20 cellular contexts compared by ENCODE assay signal in the genomic region with DNA sequence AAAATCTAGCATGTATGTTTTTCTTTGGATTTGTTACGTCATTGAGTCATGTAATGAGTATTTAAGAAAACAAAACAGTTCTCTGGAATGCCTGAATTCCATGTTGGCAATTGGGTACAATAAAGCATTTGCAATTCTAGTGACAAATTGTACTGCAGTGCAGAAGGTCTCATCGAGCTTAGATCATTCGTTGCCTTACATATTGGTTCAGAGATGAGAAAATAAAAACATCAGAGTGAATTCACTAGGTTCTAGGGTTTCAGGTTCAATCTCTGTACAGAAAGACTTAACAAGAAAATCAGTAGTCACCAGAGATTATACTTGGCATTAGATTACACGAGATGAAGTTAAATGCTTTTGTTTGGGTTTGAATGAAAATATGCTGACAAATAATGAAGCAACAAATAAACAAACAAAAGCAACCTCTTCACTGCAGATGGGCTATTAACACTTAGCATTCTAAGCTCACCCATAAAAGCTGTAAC.
DNase-seq lines count a peak whose midpoint lies in the region; ATAC-seq and TF ChIP-seq lines count a peak whose summit lies in the region.
"Had no signal": no experiment of that assay in that cellular context is flagged by ENCODE, and none has a peak within 500 bp of the region (broad histone marks: within the 10 kb centered on the region; RNA-seq: fewer than 3 reads in every experiment).

No MANE protein-coding gene starts in this region.

- H3K27me3 ChIP-seq in GM23338 (ENCODE audit: insufficient read depth) (no peaks in the 10 kb centered on the region), fibroblast of lung (ENCODE audit: control insufficient read depth, insufficient read depth, low read length) (no peaks in the 10 kb centered on the region)
- H3K27me3 ChIP-seq: BE2C had no signal

- no peaks in the 10 kb centered on the region for H3K9me2 ChIP-seq in GM23338 (ENCODE audit: insufficient read depth)

- H3K4me2 ChIP-seq in GM23338, result no peak overlapping the region
- H3K4me2 ChIP-seq in fibroblast of lung (ENCODE audit: extremely low read depth, insufficient read depth, low read length), result no peak overlapping the region

- in situ Hi-C loops in astrocyte of the spinal cord (cut with HindIII; ENCODE audit: low sequenced_read_pairs), result no loop called here

- 0 out of 2 replicates have a peak overlapping the region, but pooled peaks have one; percentile 1 for H3K27ac ChIP-seq in GM23338 (ENCODE audit: low read depth)
- no peak overlapping the region for H3K27ac ChIP-seq in fibroblast of lung (ENCODE audit: insufficient read depth, low read length)
- H3K27ac ChIP-seq: 22Rv1, GM23248 had no signal

- TF ChIP-seq CTCF in GM23338 (conservative IDR thresholded peaks at IDR 0.05; ENCODE audit: low read depth in 2 of 2) (no peak), astrocyte of the spinal cord (IDR thresholded peaks at IDR 0.05; ENCODE audit: low read depth, low read length) (no peak), fibroblast of lung (conservative IDR thresholded peaks at IDR 0.05 in 1 of 2, IDR thresholded peaks at IDR 0.05 in 1 of 2; ENCODE audit: low read depth in 1 of 2, low read length in 2 of 2) (no peak)

- no peaks in the 10 kb centered on the region for H3K9me3 Mint-ChIP-seq in GM23338
- H3K9me3 Mint-ChIP-seq: CD4-positive, alpha-beta T cell; IgD-negative memory B cell had no signal

- H3K4me3 ChIP-seq in GM23338, result no peak overlapping the region
- no peak overlapping the region for H3K4me3 ChIP-seq in astrocyte of the spinal cord (ENCODE audit: low read depth, low read length)
- no peak overlapping the region for H3K4me3 ChIP-seq in fibroblast of lung (replicated peaks in 1 of 4; ENCODE audit: control extremely low read depth in 1 of 4, insufficient read depth in 1 of 4, low read depth in 3 of 4, low read length in 4 of 4)
- H3K4me3 ChIP-seq: GM23248 had no signal

- H3K9ac ChIP-seq in fibroblast of lung (ENCODE audit: insufficient read depth, low read length), result no peak overlapping the region
- H3K9ac ChIP-seq: GM23248 had no signal

- ATAC-seq in GM23338 (no peak), HG03469 (IDR thresholded peaks at IDR 0.05; ENCODE audit: unreplicated experiment) (no peak)

- H3K4me1 ChIP-seq in GM23338 (ENCODE audit: insufficient read depth) (peaks cover 25% of the 10 kb centered on the region), fibroblast of lung (ENCODE audit: control insufficient read depth, extremely low read depth, insufficient read depth, low read length) (no peaks in the 10 kb centered on the region)
- H3K4me1 ChIP-seq: BE2C had no signal

- H3K79me2 ChIP-seq in GM23338 (replicated peaks; ENCODE audit: insufficient read depth) (peaks cover 46% of the 10 kb centered on the region), fibroblast of lung (ENCODE audit: control insufficient read depth, insufficient read depth, low read length) (no peaks in the 10 kb centered on the region)

- H3K9me3 ChIP-seq in fibroblast of lung (ENCODE audit: control insufficient read depth, insufficient read depth, low read depth, low read length), result no peaks in the 10 kb centered on the region
- H3K9me3 ChIP-seq: BE2C had no signal

- peak; percentile 33 for DNase-seq in DMS 273 (lab: John Stamatoyannopoulos, UW; ENCODE audit: unreplicated experiment)
- no peak for DNase-seq in DMS 273 treated with DMSO at 0.1 percent for 48 hours (lab: John Stamatoyannopoulos, UW)
- no peak for DNase-seq in GM23338 (ENCODE audit: low spot score)
- peak; percentile 22 for DNase-seq in astrocyte of the spinal cord (ENCODE audit: low read depth, low spot score)
- DNase-seq in fibroblast of lung (ENCODE audit: low read depth in 2 of 2), result peak; percentile 5 to 70
- DNase-seq in NCI-H526 (lab: John Stamatoyannopoulos, UW), result no peak
- DNase-seq in NCI-H82 treated with DMSO at 0.1 percent for 48 hours (lab: John Stamatoyannopoulos, UW; ENCODE audit: unreplicated experiment), result no peak
- DNase-seq: BE2C; CD4-positive, alpha-beta T cell; DMS79 treated with DMSO at 0.1 percent for 48 hours; GF-D8; GM23248; NCI-H1417; NCI-H2029; NCI-H526 treated with DMSO at 0.1 percent for 48 hours; NK-92 treated with Interleukin-12 subunit alpha and Interleukin-12 subunit beta, amount 100 ng/mL, for 24 hours; SHP77 had no signal

- no peaks in the 10 kb centered on the region for H3K36me3 Mint-ChIP-seq in GM23338 (ENCODE audit: low read depth)
- H3K36me3 Mint-ChIP-seq: IgD-negative memory B cell had no signal

- H3K27me3 Mint-ChIP-seq in GM23338 (ENCODE audit: insufficient read depth, low read depth, poor library complexity), result no peaks in the 10 kb centered on the region
- H3K27me3 Mint-ChIP-seq: IgD-negative memory B cell had no signal

- no peak overlapping the region for H3K4me3 Mint-ChIP-seq in GM23338
- H3K4me3 Mint-ChIP-seq: CD4-positive, alpha-beta T cell; IgD-negative memory B cell had no signal

- no peak overlapping the region for H3K27ac Mint-ChIP-seq in GM23338
- H3K27ac Mint-ChIP-seq: CD4-positive, alpha-beta T cell; IgD-negative memory B cell had no signal

- H2AFZ ChIP-seq in GM23338, result no peak overlapping the region
- no peak overlapping the region for H2AFZ ChIP-seq in fibroblast of lung (ENCODE audit: low read length)
- H2AFZ ChIP-seq: GM23248 had no signal

- H4K20me1 ChIP-seq in GM23338 (replicated peaks; ENCODE audit: insufficient read depth), result no peaks in the 10 kb centered on the region
- no peaks in the 10 kb centered on the region for H4K20me1 ChIP-seq in fibroblast of lung (ENCODE audit: control insufficient read depth, extremely low read depth, insufficient read depth, low read length)

- H3F3A ChIP-seq in GM23338 (replicated peaks; ENCODE audit: low read depth), result no peaks in the 10 kb centered on the region

- no peaks in the 10 kb centered on the region for H3K36me3 ChIP-seq in GM23338 (ENCODE audit: insufficient read depth)
- H3K36me3 ChIP-seq in fibroblast of lung (ENCODE audit: control insufficient read depth, insufficient read depth, low read length), result no peaks in the 10 kb centered on the region
- H3K36me3 ChIP-seq: BE2C had no signal

- peaks cover 26% of the 10 kb centered on the region for H3K4me1 Mint-ChIP-seq in GM23338
- H3K4me1 Mint-ChIP-seq: IgD-negative memory B cell had no signal

TF ChIP-seq in GM23338, 12 proteins besides CTCF, POLR2A, EP300 and RAD21:
- TF ChIP-seq, protein P1, sequence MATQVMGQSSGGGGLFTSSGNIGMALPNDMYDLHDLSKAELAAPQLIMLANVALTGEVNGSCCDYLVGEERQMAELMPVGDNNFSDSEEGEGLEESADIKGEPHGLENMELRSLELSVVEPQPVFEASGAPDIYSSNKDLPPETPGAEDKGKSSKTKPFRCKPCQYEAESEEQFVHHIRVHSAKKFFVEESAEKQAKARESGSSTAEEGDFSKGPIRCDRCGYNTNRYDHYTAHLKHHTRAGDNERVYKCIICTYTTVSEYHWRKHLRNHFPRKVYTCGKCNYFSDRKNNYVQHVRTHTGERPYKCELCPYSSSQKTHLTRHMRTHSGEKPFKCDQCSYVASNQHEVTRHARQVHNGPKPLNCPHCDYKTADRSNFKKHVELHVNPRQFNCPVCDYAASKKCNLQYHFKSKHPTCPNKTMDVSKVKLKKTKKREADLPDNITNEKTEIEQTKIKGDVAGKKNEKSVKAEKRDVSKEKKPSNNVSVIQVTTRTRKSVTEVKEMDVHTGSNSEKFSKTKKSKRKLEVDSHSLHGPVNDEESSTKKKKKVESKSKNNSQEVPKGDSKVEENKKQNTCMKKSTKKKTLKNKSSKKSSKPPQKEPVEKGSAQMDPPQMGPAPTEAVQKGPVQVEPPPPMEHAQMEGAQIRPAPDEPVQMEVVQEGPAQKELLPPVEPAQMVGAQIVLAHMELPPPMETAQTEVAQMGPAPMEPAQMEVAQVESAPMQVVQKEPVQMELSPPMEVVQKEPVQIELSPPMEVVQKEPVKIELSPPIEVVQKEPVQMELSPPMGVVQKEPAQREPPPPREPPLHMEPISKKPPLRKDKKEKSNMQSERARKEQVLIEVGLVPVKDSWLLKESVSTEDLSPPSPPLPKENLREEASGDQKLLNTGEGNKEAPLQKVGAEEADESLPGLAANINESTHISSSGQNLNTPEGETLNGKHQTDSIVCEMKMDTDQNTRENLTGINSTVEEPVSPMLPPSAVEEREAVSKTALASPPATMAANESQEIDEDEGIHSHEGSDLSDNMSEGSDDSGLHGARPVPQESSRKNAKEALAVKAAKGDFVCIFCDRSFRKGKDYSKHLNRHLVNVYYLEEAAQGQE (IDR thresholded peaks at IDR 0.05; ENCODE audit: unreplicated experiment), result no peak
- TF ChIP-seq POLR2AphosphoS5 (IDR thresholded peaks at IDR 0.05; ENCODE audit: low read depth), result no peak
TF ChIP-seq in GM23338: peak in this region for 0.

Comparison
In these comparisons a context has a peak if more than half of its experiments do, and no peak if none do; other contexts are left out.
1. DNase-seq: peak in DMS 273 (single experiment), astrocyte of the spinal cord (single experiment) and fibroblast of lung (2 of 2); none in DMS 273 treated with DMSO at 0.1 percent for 48 hours (single experiment), GM23338 (single experiment), NCI-H526 (0 of 2) and NCI-H82 treated with DMSO at 0.1 percent for 48 hours (single experiment).